In genomic region chr20:50165687-50166554, GRCh38 we compare ENCODE assay signal across 8 cellular contexts.
DNase-seq lines count a peak whose midpoint lies in the region; ATAC-seq and TF ChIP-seq lines count a peak whose summit lies in the region.

No MANE protein-coding gene starts in this region.

- H3K27ac Mint-ChIP-seq in nephron progenitor cell: peak overlapping the region; percentile 98

- peak overlapping the region; percentile 94 for H3K27ac ChIP-seq in RWPE1

- ATAC-seq in GM21737 (IDR thresholded peaks at IDR 0.05; ENCODE audit: unreplicated experiment): peak; percentile 85
- peak; percentile 97 for ATAC-seq in stimulated activated naive CD8-positive, alpha-beta T cell treated with anti-CD3 and anti-CD28 coated beads, Interleukin-15, Interleukin-2, amounts not matched to agents 100 U/mL and 50 U/mL, for 24 hours

- DNase-seq in DMS153 (lab: John Stamatoyannopoulos, UW): peak; percentile 97
- peak; percentile 98 for DNase-seq in LNCaP clone FGC (ENCODE audit: low read depth)
- peak; percentile 100 for DNase-seq in RWPE1 (ENCODE audit: low spot score)
- peak; percentile 75 for DNase-seq in activated T-helper 9 cell treated with anti-CD3 and anti-CD28 coated beads, Interleukin-2, amount 50 U/mL, for 16 hours (ENCODE audit: low read depth)
- peak; percentile 100 for DNase-seq in fibroblast of the conjunctiva (ENCODE audit: low read depth)
- peak; percentile 76 for DNase-seq in nephron progenitor cell
- DNase-seq in stimulated activated naive CD8-positive, alpha-beta T cell treated with anti-CD3 and anti-CD28 coated beads, Interleukin-15, Interleukin-2, amounts not matched to agents 100 U/mL and 50 U/mL, for 24 hours: peak; percentile 85

- TF ChIP-seq CTCF in LNCaP clone FGC (IDR thresholded peaks at IDR 0.05; ENCODE audit: control insufficient read depth, extremely low read depth, insufficient read depth) (0 out of 2 replicates have a peak, but pooled peaks have one; percentile 5), RWPE1 (conservative IDR thresholded peaks at IDR 0.05; ENCODE audit: low read depth) (no peak), nephron progenitor cell (IDR thresholded peaks at IDR 0.05) (no peak)

- CTCF ChIA-PET in RWPE1 (lab: Yijun Ruan, JAX): interaction anchor here (0.6 to 2.5 kb wide), 9 partner anchors 13 to 763 kb away, joined by 3 to 18 read pairs (median 4); partner anchors contain the start of gene PEDS1

- H3K4me3 ChIP-seq in LNCaP clone FGC (ENCODE audit: low read depth, low read length): peak overlapping the region; percentile 39

- POLR2A ChIA-PET in RWPE1 (lab: Yijun Ruan, JAX; ENCODE audit: low non-redundant PET): interaction anchor here (0.8 to 1.1 kb wide), 4 partner anchors 12 to 44 kb away, joined by 3 to 10 read pairs (median 3); partner anchors contain the start of gene PEDS1

- peaks cover 7% of the 10 kb centered on the region for H3K27me3 Mint-ChIP-seq in nephron progenitor cell (ENCODE audit: low read depth, poor library complexity)

- peaks cover 5% of the 10 kb centered on the region for H3K9me3 Mint-ChIP-seq in nephron progenitor cell

- H3K4me1 Mint-ChIP-seq in nephron progenitor cell: peaks cover 49% of the 10 kb centered on the region

- peak overlapping the region; percentile 79 for H3K4me3 Mint-ChIP-seq in nephron progenitor cell

- peaks cover 6% of the 10 kb centered on the region for H3K36me3 Mint-ChIP-seq in nephron progenitor cell (ENCODE audit: low read depth)

Comparison
In these comparisons a context has a peak if more than half of its experiments do, and no peak if none do; other contexts are left out.
1. Peak in every context shown above with its lines: DNase-seq, ATAC-seq, H3K4me3 ChIP-seq and H3K27ac ChIP-seq.